8 cellular contexts compared by ENCODE assay signal in the genomic region with DNA sequence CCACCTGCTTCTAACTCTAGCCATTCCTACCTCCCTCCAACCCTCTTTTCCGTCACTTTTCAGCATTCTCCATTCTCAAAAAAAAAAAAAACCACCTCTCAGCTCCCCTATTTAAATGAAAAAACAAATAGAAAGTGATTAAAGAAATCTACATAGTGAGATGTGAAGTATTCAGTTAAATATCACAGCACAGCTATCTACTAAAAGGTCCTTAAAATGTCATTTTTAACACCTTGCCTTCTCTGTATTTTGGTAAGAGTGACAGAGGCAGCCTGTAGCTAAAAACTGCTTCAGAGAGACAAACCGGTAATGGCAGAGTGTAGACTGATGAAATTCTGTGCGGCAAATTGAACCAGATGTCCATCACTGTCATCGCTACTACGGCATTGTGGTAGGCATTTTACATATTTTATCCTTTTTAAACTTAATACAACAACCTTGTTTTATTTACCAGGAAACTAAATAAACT. TPM values are rescaled to one million over a fixed set of nuclear protein-coding genes. Genes with fewer than 3 reads are reported as not detected.
A peak's percentile ranks its signal among the peaks of the same experiment; 100 is the strongest.
DNase-seq lines count a peak whose midpoint lies in the region; ATAC-seq, FAIRE-seq and TF ChIP-seq lines count a peak whose summit lies in the region.

No MANE protein-coding gene starts in this region.

- CTCF ChIA-PET in WTC11 (lab: Charles Lee), result interaction anchor here (0.7 to 3.3 kb wide), 24 partner anchors 10 to 409 kb away, joined by 3 to 51 read pairs (median 7); a partner anchor contains a TSS

- no peak for TF ChIP-seq POLR2A in H54 (IDR thresholded peaks at IDR 0.05; ENCODE audit: low read depth, low read length)

- H3K4me3 ChIP-seq in right cardiac atrium (ENCODE audit: low read length) (peak overlapping the region; percentile 97), skin epidermis (peak overlapping the region; percentile 54 to 99 (median 88))

- peak overlapping the region; percentile 83 for H3K27ac Mint-ChIP-seq in activated T-cell treated with anti-CD3 and anti-CD28 coated beads, Interleukin-2, amount 50 U/mL, for 24 hours
- H3K27ac Mint-ChIP-seq in WTC11, result no peak overlapping the region; the same call in 1 of the 2 replicates

- peaks cover 31% of the 10 kb centered on the region for H3K4me1 Mint-ChIP-seq in activated T-cell treated with anti-CD3 and anti-CD28 coated beads, Interleukin-2, amount 50 U/mL, for 24 hours (ENCODE audit: low read depth)
- peaks cover 12% of the 10 kb centered on the region for H3K4me1 Mint-ChIP-seq in WTC11

- peaks cover 51% of the 10 kb centered on the region for H3K36me3 Mint-ChIP-seq in activated T-cell treated with anti-CD3 and anti-CD28 coated beads, Interleukin-2, amount 50 U/mL, for 24 hours (ENCODE audit: low read depth)
- H3K36me3 Mint-ChIP-seq in WTC11, result no peaks in the 10 kb centered on the region; the same call in 1 of the 2 replicates

- no peak for FAIRE-seq in H54 (lab: Jason Lieb, UNC)

- H3K4me3 Mint-ChIP-seq in activated T-cell treated with anti-CD3 and anti-CD28 coated beads, Interleukin-2, amount 50 U/mL, for 24 hours, result peak overlapping the region; percentile 92
- H3K4me3 Mint-ChIP-seq in WTC11, result peak overlapping the region; percentile 89

- POLR2A ChIA-PET in WTC11 (lab: Charles Lee), result interaction anchor here (0.6 to 1.9 kb wide), 10 partner anchors 10 to 110 kb away, joined by 3 to 18 read pairs (median 5); a partner anchor contains a TSS

- no peaks in the 10 kb centered on the region for H3K9me3 ChIP-seq in right cardiac atrium (ENCODE audit: control insufficient read depth, low read length)

- no peaks in the 10 kb centered on the region for H3K27me3 Mint-ChIP-seq in activated T-cell treated with anti-CD3 and anti-CD28 coated beads, Interleukin-2, amount 50 U/mL, for 24 hours
- H3K27me3 Mint-ChIP-seq in WTC11 (ENCODE audit: low read depth), result no peaks in the 10 kb centered on the region; the same call in 1 of the 2 replicates

- peak overlapping the region; percentile 94 for H3K27ac ChIP-seq in right cardiac atrium (ENCODE audit: low read length)
- peak overlapping the region in 20 of 21 experiments; percentile 71 to 96 (median 90) for H3K27ac ChIP-seq in skin epidermis

- no peaks in the 10 kb centered on the region for H3K4me1 ChIP-seq in right cardiac atrium (ENCODE audit: control insufficient read depth, insufficient read depth, low read length)

- no peak for DNase-seq in activated T-cell treated with anti-CD3 and anti-CD28 coated beads, Interleukin-2, amount 50 U/mL, for 24 hours
- DNase-seq in activated T-cell treated with anti-CD3 and anti-CD28 coated beads, Interleukin-2, amount 50 U/mL, for 1 hour, result no peak
- DNase-seq in WTC11 (ENCODE audit: low spot score) (no peak), right cardiac atrium (no peak), H54 (ENCODE audit: insufficient read length, low spot score) (no peak)
- no peak for DNase-seq in NK-92 treated with Interleukin-12 subunit alpha and Interleukin-12 subunit beta, amount 100 ng/mL, for 24 hours (lab: John Stamatoyannopoulos, UW)

- TF ChIP-seq CTCF in WTC11 (IDR thresholded peaks at IDR 0.05), result no peak

- intact Hi-C loops in right cardiac atrium (cut with DNase I), result loop anchor here in 2 of 4 donors (10.0 kb wide), 1 partner anchor 63 kb away; a partner anchor contains a TSS

- ATAC-seq in WTC11 (no peak), right cardiac atrium (no peak), GM21717 (IDR thresholded peaks at IDR 0.05; ENCODE audit: unreplicated experiment) (no peak)

- no peaks in the 10 kb centered on the region for H3K27me3 ChIP-seq in right cardiac atrium (ENCODE audit: control insufficient read depth, insufficient read depth)

- WGBS in right cardiac atrium, result 48% methylated on average over 5 of the region's 5 CpGs

- H3K9me3 Mint-ChIP-seq in activated T-cell treated with anti-CD3 and anti-CD28 coated beads, Interleukin-2, amount 50 U/mL, for 24 hours, result no peaks in the 10 kb centered on the region
- no peaks in the 10 kb centered on the region for H3K9me3 Mint-ChIP-seq in WTC11

TF ChIP-seq in WTC11, 78 proteins besides CTCF, POLR2A, EP300 and RAD21:
- TF ChIP-seq NFE2L1 (CRISPR knock-in tag; IDR thresholded peaks at IDR 0.05), result no peak
- TF ChIP-seq ZNF396 (CRISPR knock-in tag; IDR thresholded peaks at IDR 0.05; ENCODE audit: borderline replicate concordance), result no peak
- TF ChIP-seq, protein P1, sequence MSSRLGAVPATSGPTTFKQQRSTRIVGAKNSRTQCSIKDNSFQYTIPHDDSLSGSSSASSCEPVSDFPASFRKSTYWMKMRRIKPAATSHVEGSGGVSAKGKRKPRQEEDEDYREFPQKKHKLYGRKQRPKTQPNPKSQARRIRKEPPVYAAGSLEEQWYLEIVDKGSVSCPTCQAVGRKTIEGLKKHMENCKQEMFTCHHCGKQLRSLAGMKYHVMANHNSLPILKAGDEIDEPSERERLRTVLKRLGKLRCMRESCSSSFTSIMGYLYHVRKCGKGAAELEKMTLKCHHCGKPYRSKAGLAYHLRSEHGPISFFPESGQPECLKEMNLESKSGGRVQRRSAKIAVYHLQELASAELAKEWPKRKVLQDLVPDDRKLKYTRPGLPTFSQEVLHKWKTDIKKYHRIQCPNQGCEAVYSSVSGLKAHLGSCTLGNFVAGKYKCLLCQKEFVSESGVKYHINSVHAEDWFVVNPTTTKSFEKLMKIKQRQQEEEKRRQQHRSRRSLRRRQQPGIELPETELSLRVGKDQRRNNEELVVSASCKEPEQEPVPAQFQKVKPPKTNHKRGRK (CRISPR knock-in tag; IDR thresholded peaks at IDR 0.05; ENCODE audit: borderline replicate concordance), result no peak
- no peak for TF ChIP-seq ZNF263 (CRISPR knock-in tag; IDR thresholded peaks at IDR 0.05; ENCODE audit: low read depth)
- no peak for TF ChIP-seq SMAD3 (CRISPR knock-in tag; IDR thresholded peaks at IDR 0.05; ENCODE audit: borderline replicate concordance)
- TF ChIP-seq OVOL2 (CRISPR knock-in tag; IDR thresholded peaks at IDR 0.05; ENCODE audit: borderline replicate concordance), result no peak
TF ChIP-seq in WTC11: peak in this region for 0.

RNA-seq across cellular contexts. Expression of a gene that starts 0.3 kb away (rescaled TPM):
- total RNA-seq in WTC11 (2021) (19.7 to 20.9 TPM (median 20.6 TPM) in 3 replicates), right cardiac atrium (10 to 100 TPM; 17.0 to 84.9 (median 23.8) TPM)
- 16.3 TPM for polyA plus RNA-seq in right cardiac atrium

RNA-seq across cellular contexts. Expression of a gene that starts 7.2 kb away (rescaled TPM):
- total RNA-seq in WTC11 (2021) (1.9 to 2.5 TPM (median 2.2 TPM) in 3 replicates), right cardiac atrium (1 to 10 TPM; 1.6 to 1.7 (median 1.6) TPM)
- 1.1 TPM for polyA plus RNA-seq in right cardiac atrium

RNA-seq across cellular contexts. Expression of a gene that starts 7.6 kb away (rescaled TPM):
- 18.7 to 22.6 TPM (median 20.4 TPM) in 3 replicates for total RNA-seq in WTC11 (2021)
- total RNA-seq in right cardiac atrium, result 10 to 100 TPM; 22.8 to 51.1 (median 32.0) TPM
- polyA plus RNA-seq in right cardiac atrium, result 51.5 TPM

RNA-seq across cellular contexts. Expression of a gene that starts 39.8 kb away (rescaled TPM):
- 1.3 to 2.1 TPM (median 1.4 TPM) in 3 replicates for total RNA-seq in WTC11 (2021)
- 1,000 to 10,000 TPM; 4,923 to 5,929 (median 5,581) TPM for total RNA-seq in right cardiac atrium
- polyA plus RNA-seq in right cardiac atrium, result 9,689 TPM

RNA-seq across cellular contexts. Expression of a gene that starts 40.8 kb away (rescaled TPM):
- total RNA-seq in WTC11 (2021) (0.33 to 0.62 TPM (median 0.55 TPM) in 3 replicates), right cardiac atrium (100 to 1,000 TPM in 1 of 4 donors, 10 to 100 TPM in 3; 38.0 to 103 (median 69.2) TPM)
- 106 TPM for polyA plus RNA-seq in right cardiac atrium
